ENCODE assay signal across 1 cellular context in the genomic region with DNA sequence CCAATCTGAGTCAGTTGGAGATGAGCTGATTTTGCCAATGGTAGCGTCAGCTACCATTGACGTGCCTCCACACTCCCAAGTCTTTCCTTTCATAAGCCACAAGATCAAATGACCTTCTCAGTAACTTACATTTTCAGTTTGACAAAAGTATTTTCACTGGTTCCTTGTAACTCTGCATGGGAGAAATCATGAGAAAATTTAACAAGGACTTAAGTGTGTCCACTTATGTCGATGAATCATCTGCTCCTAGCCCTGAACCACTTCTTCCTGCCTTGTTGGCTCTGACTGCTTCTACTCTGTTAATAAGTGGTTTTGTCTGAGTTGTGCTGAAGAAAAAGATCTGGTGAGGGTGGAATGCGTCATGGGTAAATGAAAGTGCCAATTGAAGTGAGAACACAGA.
TF ChIP-seq lines count a peak whose summit lies in the region.

No MANE protein-coding gene starts in this region.

TF ChIP-seq in GM12878, 131 proteins besides CTCF, POLR2A, EP300 and RAD21 (continued from another document):
- TF ChIP-seq, protein P1, sequence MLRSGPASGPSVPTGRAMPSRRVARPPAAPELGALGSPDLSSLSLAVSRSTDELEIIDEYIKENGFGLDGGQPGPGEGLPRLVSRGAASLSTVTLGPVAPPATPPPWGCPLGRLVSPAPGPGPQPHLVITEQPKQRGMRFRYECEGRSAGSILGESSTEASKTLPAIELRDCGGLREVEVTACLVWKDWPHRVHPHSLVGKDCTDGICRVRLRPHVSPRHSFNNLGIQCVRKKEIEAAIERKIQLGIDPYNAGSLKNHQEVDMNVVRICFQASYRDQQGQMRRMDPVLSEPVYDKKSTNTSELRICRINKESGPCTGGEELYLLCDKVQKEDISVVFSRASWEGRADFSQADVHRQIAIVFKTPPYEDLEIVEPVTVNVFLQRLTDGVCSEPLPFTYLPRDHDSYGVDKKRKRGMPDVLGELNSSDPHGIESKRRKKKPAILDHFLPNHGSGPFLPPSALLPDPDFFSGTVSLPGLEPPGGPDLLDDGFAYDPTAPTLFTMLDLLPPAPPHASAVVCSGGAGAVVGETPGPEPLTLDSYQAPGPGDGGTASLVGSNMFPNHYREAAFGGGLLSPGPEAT (IDR thresholded peaks at IDR 0.05; ENCODE audit: low read depth): peak; percentile 67; the same call in 1 of the 2 replicates
- TF ChIP-seq, protein P2, sequence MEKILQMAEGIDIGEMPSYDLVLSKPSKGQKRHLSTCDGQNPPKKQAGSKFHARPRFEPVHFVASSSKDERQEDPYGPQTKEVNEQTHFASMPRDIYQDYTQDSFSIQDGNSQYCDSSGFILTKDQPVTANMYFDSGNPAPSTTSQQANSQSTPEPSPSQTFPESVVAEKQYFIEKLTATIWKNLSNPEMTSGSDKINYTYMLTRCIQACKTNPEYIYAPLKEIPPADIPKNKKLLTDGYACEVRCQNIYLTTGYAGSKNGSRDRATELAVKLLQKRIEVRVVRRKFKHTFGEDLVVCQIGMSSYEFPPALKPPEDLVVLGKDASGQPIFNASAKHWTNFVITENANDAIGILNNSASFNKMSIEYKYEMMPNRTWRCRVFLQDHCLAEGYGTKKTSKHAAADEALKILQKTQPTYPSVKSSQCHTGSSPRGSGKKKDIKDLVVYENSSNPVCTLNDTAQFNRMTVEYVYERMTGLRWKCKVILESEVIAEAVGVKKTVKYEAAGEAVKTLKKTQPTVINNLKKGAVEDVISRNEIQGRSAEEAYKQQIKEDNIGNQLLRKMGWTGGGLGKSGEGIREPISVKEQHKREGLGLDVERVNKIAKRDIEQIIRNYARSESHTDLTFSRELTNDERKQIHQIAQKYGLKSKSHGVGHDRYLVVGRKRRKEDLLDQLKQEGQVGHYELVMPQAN (conservative IDR thresholded peaks at IDR 0.05): no peak
- TF ChIP-seq RUNX3 (IDR thresholded peaks at IDR 0.05; ENCODE audit: low read length) (peak; percentile 15; the same call in 1 of the 2 replicates), BCL11A (IDR thresholded peaks at IDR 0.05; ENCODE audit: low read depth, low read length) (peak; percentile 51; the same call in 1 of the 2 replicates), ZNF207 (IDR thresholded peaks at IDR 0.05; ENCODE audit: borderline replicate concordance) (no peak)
- TF ChIP-seq, protein P3, sequence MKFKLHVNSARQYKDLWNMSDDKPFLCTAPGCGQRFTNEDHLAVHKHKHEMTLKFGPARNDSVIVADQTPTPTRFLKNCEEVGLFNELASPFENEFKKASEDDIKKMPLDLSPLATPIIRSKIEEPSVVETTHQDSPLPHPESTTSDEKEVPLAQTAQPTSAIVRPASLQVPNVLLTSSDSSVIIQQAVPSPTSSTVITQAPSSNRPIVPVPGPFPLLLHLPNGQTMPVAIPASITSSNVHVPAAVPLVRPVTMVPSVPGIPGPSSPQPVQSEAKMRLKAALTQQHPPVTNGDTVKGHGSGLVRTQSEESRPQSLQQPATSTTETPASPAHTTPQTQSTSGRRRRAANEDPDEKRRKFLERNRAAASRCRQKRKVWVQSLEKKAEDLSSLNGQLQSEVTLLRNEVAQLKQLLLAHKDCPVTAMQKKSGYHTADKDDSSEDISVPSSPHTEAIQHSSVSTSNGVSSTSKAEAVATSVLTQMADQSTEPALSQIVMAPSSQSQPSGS (IDR thresholded peaks at IDR 0.05; ENCODE audit: low read length): peak; percentile 68
